Comparison of ENCODE assay signal across 23 cellular contexts in genomic region chr2:49222975-49223528, GRCh38.
"Had no signal": no experiment of that assay in that cellular context is flagged by ENCODE, and none has a peak within 500 bp of the region (broad histone marks: within the 10 kb centered on the region; RNA-seq: fewer than 3 reads in every experiment).

No MANE protein-coding gene starts in this region.

- H3K27ac ChIP-seq: ascending aorta, foreskin keratinocyte, heart right ventricle, neutrophil, parathyroid adenoma, psoas muscle, thoracic aorta, uterus had no signal

- H3K4me1 ChIP-seq: ascending aorta, foreskin keratinocyte, parathyroid adenoma, psoas muscle, uterus had no signal

- H3K79me2 ChIP-seq: parathyroid adenoma had no signal

- ATAC-seq: activated CD4-positive, alpha-beta T cell treated with anti-CD3 and anti-CD28 coated beads for 36 hours; activated CD8-positive, alpha-beta memory T cell treated with anti-CD3 and anti-CD28 coated beads, Interleukin-2, amount 10 ng/mL, durations not matched to agents 7 days and 5 days; activated CD8-positive, alpha-beta T cell treated with anti-CD3 and anti-CD28 coated beads, Interleukin-2, amount 10 ng/mL, durations not matched to agents 7 days and 5 days; activated naive CD4-positive, alpha-beta T cell treated with anti-CD3 and anti-CD28 coated beads, Interleukin-2, amount 50 U/mL, for 72 hours; activated T-cell treated with anti-CD3 and anti-CD28 coated beads, Interleukin-2, amount 50 U/mL, for 72 hours; effector memory CD8-positive, alpha-beta T cell; foreskin keratinocyte; left lobe of liver; psoas muscle had no signal

- H3K27me3 ChIP-seq: ascending aorta, foreskin keratinocyte, heart right ventricle, neutrophil, uterus had no signal

- H2AFZ ChIP-seq: parathyroid adenoma had no signal

- H3K9ac ChIP-seq: parathyroid adenoma had no signal

- H3K9me3 ChIP-seq: ascending aorta, heart right ventricle, neutrophil, psoas muscle, thoracic aorta, uterus had no signal

- H3K4me3 ChIP-seq: ascending aorta, heart right ventricle, psoas muscle, thoracic aorta, uterus had no signal

- H3K36me3 ChIP-seq: ascending aorta, heart right ventricle, neutrophil, thoracic aorta, uterus had no signal

- DNase-seq: activated CD4-positive, alpha-beta T cell treated with anti-CD3 and anti-CD28 coated beads for 36 hours; activated CD4-positive, CD25-positive, alpha-beta regulatory T cell; activated CD8-positive, alpha-beta memory T cell treated with anti-CD3 and anti-CD28 coated beads, Interleukin-2, amount 10 ng/mL, durations not matched to agents 7 days and 5 days; activated CD8-positive, alpha-beta T cell treated with anti-CD3 and anti-CD28 coated beads, Interleukin-2, amount 10 ng/mL, durations not matched to agents 7 days and 5 days; activated naive CD4-positive, alpha-beta T cell; activated T-cell treated with anti-CD3 and anti-CD28 coated beads, Interleukin-2, amount 50 U/mL, for 72 hours; caudate nucleus; cortex of kidney; effector memory CD8-positive, alpha-beta T cell; erythroblast; foreskin keratinocyte; heart right ventricle; nephron progenitor cell; psoas muscle; stimulated activated CD4-positive, alpha-beta T cell treated with anti-CD3 and anti-CD28 coated beads, Interleukin-2, amount 100 ng/mL, for 48 hours; stimulated activated naive CD4-positive, alpha-beta T cell treated with Interleukin-2 at 50 U/mL for 16 hours; uterus had no signal
